17 cellular contexts compared by ENCODE assay signal in the genomic region with DNA sequence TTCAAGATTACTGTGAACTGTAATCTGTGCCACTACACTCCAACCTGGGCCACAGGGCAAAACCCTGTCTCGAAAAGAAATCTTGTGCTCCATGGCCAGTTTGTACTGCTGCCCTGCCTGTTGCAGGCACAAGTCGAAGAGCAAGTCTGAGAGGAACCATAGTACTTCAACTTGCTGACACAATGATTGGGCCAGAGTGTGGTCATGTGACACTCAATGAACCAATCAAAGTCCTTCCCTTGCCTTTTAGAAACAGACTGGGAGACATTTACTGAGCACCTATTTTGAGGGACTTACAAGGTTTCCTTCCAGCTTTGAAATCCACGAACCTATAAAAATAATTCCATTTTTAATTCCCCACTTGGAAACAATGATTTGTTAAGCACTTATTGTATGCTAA. TPM values are rescaled to one million over a fixed set of nuclear protein-coding genes. Genes with fewer than 3 reads are reported as not detected.
"Had no signal": no experiment of that assay in that cellular context is flagged by ENCODE, and none has a peak within 500 bp of the region (broad histone marks: within the 10 kb centered on the region; RNA-seq: fewer than 3 reads in every experiment).

No MANE protein-coding gene starts in this region.

- ATAC-seq: activated CD4-positive, CD25-positive, alpha-beta regulatory T cell treated with anti-CD3 and anti-CD28 coated beads, Interleukin-2, amount 50 U/mL, for 24 hours; activated CD8-positive, alpha-beta memory T cell treated with anti-CD3 and anti-CD28 coated beads, Interleukin-2, amount 10 ng/mL, durations not matched to agents 7 days and 5 days; effector memory CD8-positive, alpha-beta T cell; naive thymus-derived CD8-positive, alpha-beta T cell; right cardiac atrium; stimulated activated effector memory CD8-positive, alpha-beta T cell treated with anti-CD3 and anti-CD28 coated beads, Interleukin-12 subunit alpha, Interleukin-12 subunit beta, amount 100 ng/mL, for 72 hours had no signal

- H3K27me3 ChIP-seq: tibial nerve, vagina had no signal

- DNase-seq: activated CD4-positive, alpha-beta T cell treated with anti-CD3 and anti-CD28 coated beads, Interleukin-2, amount 50 U/mL, for 4 hours; activated CD8-positive, alpha-beta memory T cell treated with anti-CD3 and anti-CD28 coated beads, Interleukin-2, amount 10 ng/mL, durations not matched to agents 7 days and 5 days; activated effector memory CD4-positive, alpha-beta T cell treated with Interleukin-2 at 50 U/mL for 16 hours; activated T-cell treated with anti-CD3 and anti-CD28 coated beads, Interleukin-2, amount 50 U/mL, for 24 hours; amygdala; effector memory CD8-positive, alpha-beta T cell; glutamatergic neuron; naive thymus-derived CD8-positive, alpha-beta T cell; right cardiac atrium had no signal

- FAIRE-seq: islet of Langerhans had no signal

- H3K4me3 ChIP-seq: tibial nerve, vagina had no signal

- H3K27ac ChIP-seq: epithelial cell of prostate, neutrophil, tibial nerve, vagina had no signal

- H3K4me1 ChIP-seq: tibial nerve, vagina had no signal

- H3K9me3 ChIP-seq: neutrophil, tibial nerve, vagina had no signal

- H3K36me3 ChIP-seq: neutrophil, tibial nerve, vagina had no signal

RNA-seq across cellular contexts. Expression of a gene that starts 39.8 kb away (rescaled TPM):
- total RNA-seq: lung microvascular endothelial cell; naive thymus-derived CD8-positive, alpha-beta T cell; tibial nerve; vagina had no signal
- polyA plus RNA-seq: naive thymus-derived CD8-positive, alpha-beta T cell had no signal
